29 cellular contexts compared by ENCODE assay signal in the genomic region with DNA sequence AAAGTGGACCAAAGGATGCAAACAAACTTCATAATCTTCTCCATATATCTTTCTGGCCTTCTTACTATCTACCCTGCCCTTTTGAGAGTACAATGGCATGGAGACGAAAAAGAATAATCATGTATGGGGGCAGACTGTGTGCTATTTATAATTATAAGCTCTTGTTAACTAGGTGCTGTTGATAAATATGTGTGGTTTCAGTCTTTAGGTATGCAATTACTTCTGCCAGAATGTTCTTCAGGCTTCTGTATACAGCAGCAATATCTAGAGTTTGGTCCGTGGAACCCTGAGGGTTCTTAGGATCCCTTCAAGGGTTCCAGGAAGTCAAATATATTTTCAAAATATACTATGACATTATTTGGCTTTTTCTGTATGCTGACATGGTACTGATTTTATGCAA. TPM values are rescaled to one million over a fixed set of nuclear protein-coding genes. Genes with fewer than 3 reads are reported as not detected.
"Had no signal": no experiment of that assay in that cellular context is flagged by ENCODE, and none has a peak within 500 bp of the region (broad histone marks: within the 10 kb centered on the region; RNA-seq: fewer than 3 reads in every experiment).

No MANE protein-coding gene starts in this region.

- H3K27me3 ChIP-seq: neural progenitor cell, ovary, right lobe of liver, sigmoid colon, spleen, suprapubic skin, testis, tibial artery, transverse colon, upper lobe of right lung, uterus had no signal

- H3K79me2 ChIP-seq: parathyroid adenoma had no signal

- H3K27ac ChIP-seq: neural progenitor cell, ovary, parathyroid adenoma, psoas muscle, right lobe of liver, sigmoid colon, spleen, suprapubic skin, testis, tibial artery, transverse colon, upper lobe of right lung, uterus had no signal

- H3K4me2 ChIP-seq: neural progenitor cell had no signal

- H3K4me1 ChIP-seq: parathyroid adenoma, psoas muscle, right lobe of liver, spleen, suprapubic skin, testis, transverse colon, upper lobe of right lung, uterus had no signal

- H2AFZ ChIP-seq: neural progenitor cell, parathyroid adenoma had no signal

- H3K9me3 ChIP-seq: ovary, psoas muscle, right lobe of liver, sigmoid colon, spleen, suprapubic skin, testis, tibial artery, transverse colon, upper lobe of right lung, uterus had no signal

- H3K36me3 ChIP-seq: neural progenitor cell, ovary, right lobe of liver, sigmoid colon, spleen, suprapubic skin, tibial artery, transverse colon, upper lobe of right lung, uterus had no signal

- H3K4me3 ChIP-seq: neural progenitor cell, ovary, psoas muscle, right lobe of liver, sigmoid colon, spleen, suprapubic skin, testis, tibial artery, transverse colon, upper lobe of right lung, uterus had no signal

- H3K9ac ChIP-seq: neural progenitor cell, parathyroid adenoma had no signal

- ATAC-seq: naive thymus-derived CD4-positive, alpha-beta T cell; natural killer cell; psoas muscle; right lobe of liver; stimulated activated memory B cell treated with anti-CD40 and anti-IgM and Interleukin-4, amounts not matched to agents 10 μg/mL and 1 μg/mL and 100 μg/mL, for 72 hours; stimulated activated naive CD8-positive, alpha-beta T cell treated with anti-CD3 and anti-CD28 coated beads, Interleukin-15, amount 100 ng/mL, for 72 hours; stimulated activated naive CD8-positive, alpha-beta T cell treated with anti-CD3 and anti-CD28 coated beads, Interleukin-15, Interleukin-2, amounts not matched to agents 100 U/mL and 50 U/mL, for 24 hours; upper lobe of right lung had no signal

- DNase-seq: naive thymus-derived CD4-positive, alpha-beta T cell; natural killer cell; occipital lobe; ovary; posterior cingulate gyrus; psoas muscle; right lobe of liver; sigmoid colon; small intestine; spleen; stimulated activated CD4-positive, alpha-beta T cell treated with anti-CD3 and anti-CD28 coated beads, Interleukin-12 subunit alpha, Interleukin-12 subunit beta, amount 100 ng/mL, for 4 hours; stimulated activated CD4-positive, alpha-beta T cell treated with anti-CD3 and anti-CD28 coated beads, Interleukin-1b, Interleukin-23, amount 100 ng/mL, for 48 hours; stimulated activated CD4-positive, alpha-beta T cell treated with anti-CD3 and anti-CD28 coated beads, Interleukin-4, amount 100 ng/mL, for 1 hour; stimulated activated CD4-positive, alpha-beta T cell treated with anti-CD3 and anti-CD28 coated beads, Interleukin-4, amount 100 ng/mL, for 4 hours; stimulated activated CD8-positive, alpha-beta memory T cell treated with anti-CD3 and anti-CD28 coated beads, Interleukin-4, amount 100 ng/mL, for 48 hours; stimulated activated naive CD4-positive, alpha-beta T cell; stimulated activated naive CD8-positive, alpha-beta T cell treated with anti-CD3 and anti-CD28 coated beads, Interleukin-15, amount 100 ng/mL, for 72 hours; stimulated activated naive CD8-positive, alpha-beta T cell treated with anti-CD3 and anti-CD28 coated beads, Interleukin-15, Interleukin-2, amounts not matched to agents 100 U/mL and 50 U/mL, for 24 hours; substantia nigra; testis; tibial artery; transverse colon; upper lobe of right lung; uterus had no signal

RNA-seq across cellular contexts. Expression of a gene that starts 20.5 kb away (rescaled TPM):
- total RNA-seq: naive thymus-derived CD4-positive, alpha-beta T cell; natural killer cell; progenitor cell of endocrine pancreas had no signal
- polyA plus RNA-seq: naive thymus-derived CD4-positive, alpha-beta T cell had no signal
